1 cellular context compared by ENCODE assay signal in the genomic region with DNA sequence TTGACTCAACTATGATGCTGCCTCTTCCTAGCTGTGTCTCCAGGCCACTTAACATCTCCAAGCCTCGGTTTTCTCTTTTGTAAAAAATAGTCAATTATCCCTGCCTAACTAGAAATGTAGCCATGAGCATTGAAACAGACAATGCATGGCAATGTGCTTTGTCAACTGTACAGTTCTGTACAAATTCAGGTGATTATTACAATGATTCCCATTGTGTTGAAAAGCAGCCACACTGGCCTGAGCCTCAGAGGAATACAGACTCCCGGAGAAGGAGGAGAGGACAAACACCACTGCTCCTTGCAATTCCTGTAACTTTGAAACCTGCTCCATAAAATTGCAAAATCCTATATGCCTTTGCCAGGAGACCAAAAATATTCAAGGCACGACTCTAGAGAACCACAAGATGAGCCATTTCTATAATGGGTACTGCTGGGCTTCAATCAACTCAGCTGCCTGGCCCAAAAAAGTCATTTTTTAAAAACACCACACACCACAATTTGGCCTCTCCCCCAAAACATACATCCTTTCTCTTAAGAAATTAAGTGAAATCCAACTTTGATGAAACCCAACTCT.
TF ChIP-seq lines count a peak whose summit lies in the region.

No MANE protein-coding gene starts in this region.

TF ChIP-seq in HEK293T, 16 proteins besides CTCF, POLR2A, EP300 and RAD21:
- TF ChIP-seq ARNT (IDR thresholded peaks at IDR 0.05): no peak
- no peak for TF ChIP-seq NFRKB (IDR thresholded peaks at IDR 0.05)
- TF ChIP-seq SUZ12 (IDR thresholded peaks at IDR 0.05): no peak
- TF ChIP-seq L3MBTL2 (conservative IDR thresholded peaks at IDR 0.05): no peak
- TF ChIP-seq ZNF384 (IDR thresholded peaks at IDR 0.05): no peak
- TF ChIP-seq HDGF (IDR thresholded peaks at IDR 0.05; ENCODE audit: borderline replicate concordance): no peak
- no peak for TF ChIP-seq FOXK2 (IDR thresholded peaks at IDR 0.05)
- TF ChIP-seq FOXA1 (IDR thresholded peaks at IDR 0.05): no peak
- TF ChIP-seq CTBP1 (IDR thresholded peaks at IDR 0.05; ENCODE audit: borderline replicate concordance): no peak
- TF ChIP-seq LEF1 (IDR thresholded peaks at IDR 0.05; ENCODE audit: borderline replicate concordance): no peak
